ENCODE assay signal across 21 cellular contexts in genomic region chr9:133951265-133951664, GRCh38. TPM values are rescaled to one million over a fixed set of nuclear protein-coding genes. Genes with fewer than 3 reads are reported as not detected.
DNase-seq lines count a peak whose midpoint lies in the region; ATAC-seq and TF ChIP-seq lines count a peak whose summit lies in the region.
"Had no signal": no experiment of that assay in that cellular context is flagged by ENCODE, and none has a peak within 500 bp of the region (broad histone marks: within the 10 kb centered on the region; RNA-seq: fewer than 3 reads in every experiment).

No MANE protein-coding gene starts in this region.

- ATAC-seq in mucosa of descending colon: no peak
- ATAC-seq in stimulated activated naive B cell treated with anti-CD40 and anti-IgM and Interleukin-4, amounts not matched to agents 10 μg/mL and 1 μg/mL and 100 μg/mL, for 72 hours (replicated peaks): no peak
- no peak for ATAC-seq in HG03175 (IDR thresholded peaks at IDR 0.05; ENCODE audit: unreplicated experiment)
- ATAC-seq: Panc1; stimulated activated effector memory CD8-positive, alpha-beta T cell treated with anti-CD3 and anti-CD28 coated beads, Interleukin-12 subunit alpha, Interleukin-12 subunit beta, amount 100 ng/mL, for 72 hours had no signal

- no peaks in the 10 kb centered on the region for H3K27me3 ChIP-seq in OCI-LY3 (ENCODE audit: low read depth, low read length)
- H3K27me3 ChIP-seq in esophagus muscularis mucosa: no peaks in the 10 kb centered on the region
- no peaks in the 10 kb centered on the region for H3K27me3 ChIP-seq in MG63
- H3K27me3 ChIP-seq: ascending aorta, BE2C, hepatocyte, transverse colon had no signal

- DNase-seq in esophagus muscularis mucosa (ENCODE audit: extremely low spot score): no peak
- peak in 2 of 3 donors; percentile 22 to 39 for DNase-seq in mucosa of descending colon
- DNase-seq in stimulated activated naive B cell treated with anti-CD40 and anti-IgM and Interleukin-4, amounts not matched to agents 10 μg/mL and 1 μg/mL and 100 μg/mL, for 72 hours: no peak
- no peak for DNase-seq in SKM-1 (lab: John Stamatoyannopoulos, UW; ENCODE audit: unreplicated experiment)
- no peak for DNase-seq in MG63
- DNase-seq: activated CD8-positive, alpha-beta memory T cell treated with anti-CD3 and anti-CD28 coated beads for 24 hours; activated naive CD4-positive, alpha-beta T cell treated with anti-CD3 and anti-CD28 coated beads, Interleukin-2, amount 10 ng/mL, durations not matched to agents 7 days and 5 days; activated T-cell treated with anti-CD3 and anti-CD28 coated beads, Interleukin-2, amount 50 U/mL, for 48 hours; GOT3; mesendoderm; NCI-H146; NCI-H774; transverse colon had no signal

- peaks cover 14 to 41% of the 10 kb centered on the region in 2 donors for H3K36me3 Mint-ChIP-seq in stimulated activated naive B cell treated with anti-CD40 and anti-IgM and Interleukin-4, amounts not matched to agents 10 μg/mL and 1 μg/mL and 100 μg/mL, for 72 hours
- H3K36me3 Mint-ChIP-seq: activated naive CD4-positive, alpha-beta T cell treated with anti-CD3 and anti-CD28 coated beads, Interleukin-2, amount 10 ng/mL, durations not matched to agents 7 days and 5 days had no signal

- no peaks in the 10 kb centered on the region for H3K9me3 ChIP-seq in OCI-LY3 (ENCODE audit: insufficient read depth, low read length)
- H3K9me3 ChIP-seq in esophagus muscularis mucosa: no peaks in the 10 kb centered on the region
- H3K9me3 ChIP-seq in mucosa of descending colon: no peaks in the 10 kb centered on the region
- H3K9me3 ChIP-seq in MG63: no peaks in the 10 kb centered on the region
- H3K9me3 ChIP-seq: ascending aorta, BE2C, transverse colon had no signal

- peaks cover 87% of the 10 kb centered on the region for H3K4me1 ChIP-seq in OCI-LY3 (ENCODE audit: low read length)
- peaks cover 10 to 46% (median 34%) of the 10 kb centered on the region in 4 donors for H3K4me1 ChIP-seq in esophagus muscularis mucosa
- H3K4me1 ChIP-seq in mucosa of descending colon (ENCODE audit: low read depth): peaks cover 3% of the 10 kb centered on the region

- peaks cover 60 to 89% of the 10 kb centered on the region in 2 donors for H3K4me1 Mint-ChIP-seq in stimulated activated naive B cell treated with anti-CD40 and anti-IgM and Interleukin-4, amounts not matched to agents 10 μg/mL and 1 μg/mL and 100 μg/mL, for 72 hours

- H3K4me3 ChIP-seq in OCI-LY3 (ENCODE audit: low read length) (peak overlapping the region; percentile 51), esophagus muscularis mucosa (peak overlapping the region in 1 of 4 donors; percentile 0), mucosa of descending colon (no peak overlapping the region), MG63 (no peak overlapping the region)
- H3K4me3 ChIP-seq: ascending aorta, hepatocyte, transverse colon had no signal

- no peak overlapping the region for H3K4me3 Mint-ChIP-seq in stimulated activated naive B cell treated with anti-CD40 and anti-IgM and Interleukin-4, amounts not matched to agents 10 μg/mL and 1 μg/mL and 100 μg/mL, for 72 hours
- H3K4me3 Mint-ChIP-seq: activated naive CD4-positive, alpha-beta T cell treated with anti-CD3 and anti-CD28 coated beads, Interleukin-2, amount 10 ng/mL, durations not matched to agents 7 days and 5 days; stimulated activated effector memory CD8-positive, alpha-beta T cell treated with anti-CD3 and anti-CD28 coated beads, Interleukin-12 subunit alpha, Interleukin-12 subunit beta, amount 100 ng/mL, for 72 hours had no signal

- H3K27ac ChIP-seq in OCI-LY3 (ENCODE audit: low read length) (peak overlapping the region; percentile 67), esophagus muscularis mucosa (replicated peaks in 1 of 4) (peak overlapping the region; percentile 15 to 61 (median 39))
- H3K27ac ChIP-seq: ascending aorta, hepatocyte, SK-N-MC had no signal

- no peak for TF ChIP-seq EP300 in esophagus muscularis mucosa (IDR thresholded peaks at IDR 0.05)

- peaks cover 93% of the 10 kb centered on the region for H3K79me2 ChIP-seq in OCI-LY3 (ENCODE audit: low read length)

- no peaks in the 10 kb centered on the region for H3K27me3 Mint-ChIP-seq in stimulated activated naive B cell treated with anti-CD40 and anti-IgM and Interleukin-4, amounts not matched to agents 10 μg/mL and 1 μg/mL and 100 μg/mL, for 72 hours

- intact Hi-C loops in esophagus muscularis mucosa (cut with DNase I) (no loop called here), mucosa of descending colon (cut with DNase I, micrococcal nuclease) (no loop called here)

- no peak overlapping the region for H2AFZ ChIP-seq in OCI-LY3 (ENCODE audit: low read depth, low read length)
- H2AFZ ChIP-seq: hepatocyte had no signal

- H3K4me2 ChIP-seq in OCI-LY3 (ENCODE audit: low read length): peak overlapping the region; percentile 67
- H3K4me2 ChIP-seq: hepatocyte had no signal

- WGBS in esophagus muscularis mucosa: 88% methylated on average over 8 of the region's 8 CpGs

- TF ChIP-seq CTCF in OCI-LY3 (IDR thresholded peaks at IDR 0.05; ENCODE audit: low read depth, low read length) (no peak), esophagus muscularis mucosa (IDR thresholded peaks at IDR 0.05) (no peak), mucosa of descending colon (IDR thresholded peaks at IDR 0.05) (no peak)

- H4K20me1 ChIP-seq in OCI-LY3 (ENCODE audit: insufficient read depth, low read length): peaks cover 10% of the 10 kb centered on the region

- TF ChIP-seq POLR2A in esophagus muscularis mucosa (IDR thresholded peaks at IDR 0.05; ENCODE audit: low read depth): no peak

- peak overlapping the region; percentile 56; the same call in 1 of the 2 replicates for H3K9ac ChIP-seq in OCI-LY3 (ENCODE audit: low read length)

- H3K27ac Mint-ChIP-seq in stimulated activated naive B cell treated with anti-CD40 and anti-IgM and Interleukin-4, amounts not matched to agents 10 μg/mL and 1 μg/mL and 100 μg/mL, for 72 hours: peak overlapping the region; percentile 25
- H3K27ac Mint-ChIP-seq: activated naive CD4-positive, alpha-beta T cell treated with anti-CD3 and anti-CD28 coated beads, Interleukin-2, amount 10 ng/mL, durations not matched to agents 7 days and 5 days; stimulated activated effector memory CD8-positive, alpha-beta T cell treated with anti-CD3 and anti-CD28 coated beads, Interleukin-12 subunit alpha, Interleukin-12 subunit beta, amount 100 ng/mL, for 72 hours had no signal

- H3K9me3 Mint-ChIP-seq in stimulated activated naive B cell treated with anti-CD40 and anti-IgM and Interleukin-4, amounts not matched to agents 10 μg/mL and 1 μg/mL and 100 μg/mL, for 72 hours: no peaks in the 10 kb centered on the region
- H3K9me3 Mint-ChIP-seq: activated naive CD4-positive, alpha-beta T cell treated with anti-CD3 and anti-CD28 coated beads, Interleukin-2, amount 10 ng/mL, durations not matched to agents 7 days and 5 days; stimulated activated effector memory CD8-positive, alpha-beta T cell treated with anti-CD3 and anti-CD28 coated beads, Interleukin-12 subunit alpha, Interleukin-12 subunit beta, amount 100 ng/mL, for 72 hours had no signal

- H3K36me3 ChIP-seq in OCI-LY3 (replicated peaks; ENCODE audit: low read depth, low read length) (peaks cover 22% of the 10 kb centered on the region), esophagus muscularis mucosa (peaks cover 0 to 2% (median 0%) of the 10 kb centered on the region in 4 donors), mucosa of descending colon (ENCODE audit: low read depth) (no peaks in the 10 kb centered on the region), MG63 (no peaks in the 10 kb centered on the region)
- H3K36me3 ChIP-seq: transverse colon had no signal

RNA-seq across cellular contexts. Expression of gene VAV2, which starts 40.9 kb away (rescaled TPM):
- total RNA-seq in esophagus muscularis mucosa (10 to 100 TPM in 2 of 4 donors, 1 to 10 TPM in 2; 9.1 to 13.5 (median 10.1) TPM), mucosa of descending colon (10 to 100 TPM; 29.4 to 34.8 (median 34.5) TPM)
- total RNA-seq in MG63 (2014; rRNA removed; shearing (Covaris generic); ENCODE audit: low replicate concordance): 17.3 and 22.8 TPM in 2 replicates

Comparison
In these comparisons a context has a peak if more than half of its experiments do, and no peak if none do; other contexts are left out.
1. DNase-seq: peak in mucosa of descending colon (2 of 3); none in esophagus muscularis mucosa (single experiment), stimulated activated naive B cell treated with anti-CD40 and anti-IgM and Interleukin-4, amounts not matched to agents 10 μg/mL and 1 μg/mL and 100 μg/mL, for 72 hours (single experiment), SKM-1 (single experiment) and MG63 (single experiment).